In the genomic region with DNA sequence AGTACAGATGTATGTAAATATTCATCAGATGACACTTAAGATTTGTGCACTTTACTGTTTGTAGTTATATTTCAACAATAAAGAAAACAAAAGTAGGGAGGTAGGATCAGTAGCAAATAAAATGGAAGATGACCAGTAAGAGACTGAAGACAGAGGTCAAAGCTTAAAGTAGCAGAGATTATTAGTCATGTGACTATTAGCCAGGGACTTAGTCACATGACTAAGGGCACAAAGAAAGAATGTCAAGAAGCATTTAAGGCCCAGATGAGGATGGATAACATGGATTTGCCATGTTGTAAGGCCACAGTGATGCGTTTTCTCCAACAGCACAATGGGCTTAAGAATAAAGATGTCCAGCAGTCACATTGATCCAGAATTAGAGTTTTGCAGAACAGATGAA, we compare ENCODE assay signal across 38 cellular contexts.
"Had no signal": no experiment of that assay in that cellular context is flagged by ENCODE, and none has a peak within 500 bp of the region (broad histone marks: within the 10 kb centered on the region; RNA-seq: fewer than 3 reads in every experiment).

No MANE protein-coding gene starts in this region.

- FAIRE-seq: bronchial epithelial cell, TTC549 had no signal

- H3K36me3 ChIP-seq: adrenal gland, cardiac muscle cell had no signal

- H3K27me3 Mint-ChIP-seq: activated CD4-positive, alpha-beta memory T cell treated with anti-CD3 and anti-CD28 coated beads for 36 hours; activated CD4-positive, alpha-beta T cell treated with anti-CD3 and anti-CD28 coated beads, Interleukin-2, amount 10 ng/mL, durations not matched to agents 24 days and 14 days; activated CD8-positive, alpha-beta T cell treated with anti-CD3 and anti-CD28 coated beads for 36 hours; activated naive CD8-positive, alpha-beta T cell treated with anti-CD3 and anti-CD28 coated beads for 36 hours; activated T-helper 17 cell treated with anti-CD3 and anti-CD28 coated beads, Interleukin-2, amount 50 U/mL, for 72 hours had no signal

- H3K4me3 Mint-ChIP-seq: activated B cell treated with CpG ODN at 0.5 μM for 24 hours; activated CD4-positive, alpha-beta memory T cell treated with anti-CD3 and anti-CD28 coated beads for 36 hours; activated CD4-positive, alpha-beta T cell treated with anti-CD3 and anti-CD28 coated beads, Interleukin-2, amount 10 ng/mL, durations not matched to agents 24 days and 14 days; activated CD8-positive, alpha-beta T cell treated with anti-CD3 and anti-CD28 coated beads for 36 hours; activated naive CD4-positive, alpha-beta T cell treated with anti-CD3 and anti-CD28 coated beads for 36 hours; activated naive CD8-positive, alpha-beta T cell treated with anti-CD3 and anti-CD28 coated beads for 36 hours; activated T-cell treated with anti-CD3 and anti-CD28 coated beads, Interleukin-2, amount 50 U/mL, for 4 hours; activated T-cell treated with anti-CD3 and anti-CD28 coated beads, Interleukin-2, amount 50 U/mL, for 72 hours; activated T-helper 1 cell treated with anti-CD3 and anti-CD28 coated beads, Interleukin-12 subunit alpha, Interleukin-12 subunit beta, Interleukin-2, Interleukin-4 antibody, amounts not matched to agents 30 ng/mL and 10 ng/mL and 1 ng/mL, durations not matched to agents 14 hours and 24 hours and 36 hours; activated T-helper 17 cell treated with anti-CD3 and anti-CD28 coated beads, Interleukin-2, amount 50 U/mL, for 72 hours; brain; central memory CD8-positive, alpha-beta T cell; T-helper 1 cell treated with Interleukin-12 subunit alpha and Interleukin-12 subunit beta and Interleukin-4 antibody, amounts not matched to agents 30 μg/mL and 1 μg/mL, for 36 hours; T-helper 2 cell treated with Interferon-gamma antibody and Interleukin-4, amounts not matched to agents 5 μg/mL and 100 μg/mL, for 36 hours had no signal

- H3K27ac Mint-ChIP-seq: activated B cell treated with CpG ODN at 0.5 μM for 24 hours; activated CD4-positive, alpha-beta memory T cell treated with anti-CD3 and anti-CD28 coated beads for 36 hours; activated CD4-positive, alpha-beta T cell treated with anti-CD3 and anti-CD28 coated beads, Interleukin-2, amount 10 ng/mL, durations not matched to agents 24 days and 14 days; activated CD8-positive, alpha-beta T cell treated with anti-CD3 and anti-CD28 coated beads for 36 hours; activated naive CD4-positive, alpha-beta T cell treated with anti-CD3 and anti-CD28 coated beads for 36 hours; activated naive CD4-positive, alpha-beta T cell treated with anti-CD3 and anti-CD28 coated beads, Interleukin-2, amount 50 U/mL, for 72 hours; activated naive CD8-positive, alpha-beta T cell treated with anti-CD3 and anti-CD28 coated beads for 36 hours; activated T-cell treated with anti-CD3 and anti-CD28 coated beads, Interleukin-2, amount 50 U/mL, for 72 hours; activated T-helper 1 cell treated with anti-CD3 and anti-CD28 coated beads, Interleukin-12 subunit alpha, Interleukin-12 subunit beta, Interleukin-2, Interleukin-4 antibody, amounts not matched to agents 30 ng/mL and 10 ng/mL and 1 ng/mL, durations not matched to agents 14 hours and 24 hours and 36 hours; activated T-helper 17 cell treated with anti-CD3 and anti-CD28 coated beads, Interleukin-2, amount 50 U/mL, for 72 hours; T-helper 1 cell treated with Interleukin-12 subunit alpha and Interleukin-12 subunit beta and Interleukin-4 antibody, amounts not matched to agents 30 μg/mL and 1 μg/mL, for 36 hours; T-helper 2 cell treated with Interferon-gamma antibody and Interleukin-4, amounts not matched to agents 5 μg/mL and 100 μg/mL, for 36 hours had no signal

- H3K9me3 ChIP-seq: adrenal gland had no signal

- H3K4me3 ChIP-seq: adrenal gland, cardiac muscle cell had no signal

- H3K27ac ChIP-seq: adrenal gland, cardiac muscle cell, VCaP had no signal

- H3K36me3 Mint-ChIP-seq: activated CD4-positive, alpha-beta memory T cell treated with anti-CD3 and anti-CD28 coated beads for 36 hours; brain had no signal

- ATAC-seq: activated CD8-positive, alpha-beta T cell treated with anti-CD3 and anti-CD28 coated beads for 36 hours; activated naive CD4-positive, alpha-beta T cell treated with anti-CD3 and anti-CD28 coated beads, Interleukin-2, amount 50 U/mL, for 72 hours; activated T-cell treated with anti-CD3 and anti-CD28 coated beads, Interleukin-2, amount 50 U/mL, for 4 hours; activated T-cell treated with anti-CD3 and anti-CD28 coated beads, Interleukin-2, amount 50 U/mL, for 72 hours; activated T-helper 17 cell treated with anti-CD3 and anti-CD28 coated beads, Interleukin-2, amount 50 U/mL, for 72 hours had no signal

- DNase-seq: activated B cell treated with CpG ODN at 0.5 μM for 24 hours; activated CD4-positive, alpha-beta memory T cell treated with anti-CD3 and anti-CD28 coated beads for 36 hours; activated CD4-positive, alpha-beta T cell treated with anti-CD3 and anti-CD28 coated beads for 4 hours; activated CD4-positive, alpha-beta T cell treated with anti-CD3 and anti-CD28 coated beads, Interleukin-2, amount 10 ng/mL, durations not matched to agents 24 days and 14 days; activated CD4-positive, alpha-beta T cell treated with anti-CD3 and anti-CD28 coated beads, Interleukin-2, amount 50 U/mL, for 1 hour; activated CD4-positive, alpha-beta T cell treated with anti-CD3 and anti-CD28 coated beads, Interleukin-2, amount 50 U/mL, for 4 hours; activated CD4-positive, CD25-positive, alpha-beta regulatory T cell treated with anti-CD3 and anti-CD28 coated beads, Interleukin-2, amount 50 U/mL, for 72 hours; activated CD8-positive, alpha-beta memory T cell treated with anti-CD3 and anti-CD28 coated beads, Interleukin-2, amount 50 U/mL, for 4 hours; activated CD8-positive, alpha-beta T cell treated with anti-CD3 and anti-CD28 coated beads for 36 hours; activated effector memory CD4-positive, alpha-beta T cell treated with anti-CD3 and anti-CD28 coated beads, Interleukin-2, amount 50 U/mL, for 16 hours; activated gamma-delta T cell treated with Interleukin-2 at 50 U/mL for 16 hours; activated naive CD4-positive, alpha-beta T cell; activated naive CD4-positive, alpha-beta T cell treated with anti-CD3 and anti-CD28 coated beads for 36 hours; activated naive CD4-positive, alpha-beta T cell treated with anti-CD3 and anti-CD28 coated beads, Interleukin-2, amount 50 U/mL, for 16 hours; activated naive CD8-positive, alpha-beta T cell treated with anti-CD3 and anti-CD28 coated beads for 36 hours; activated T-cell treated with anti-CD3 and anti-CD28 coated beads for 4 hours; activated T-cell treated with anti-CD3 and anti-CD28 coated beads, Interleukin-2, amount 50 U/mL, for 1 hour; activated T-cell treated with anti-CD3 and anti-CD28 coated beads, Interleukin-2, amount 50 U/mL, for 4 hours; activated T-cell treated with anti-CD3 and anti-CD28 coated beads, Interleukin-2, amount 50 U/mL, for 72 hours; adrenal gland; amniotic stem cell; aorta; caudate nucleus; cerebellar nuclear complex; T-helper 1 cell; T-helper 2 cell; T-helper 9 cell had no signal

- H3K4me1 ChIP-seq: adrenal gland had no signal

- H3K9me3 Mint-ChIP-seq: activated B cell treated with CpG ODN at 0.5 μM for 24 hours; activated T-cell treated with anti-CD3 and anti-CD28 coated beads, Interleukin-2, amount 50 U/mL, for 4 hours; central memory CD8-positive, alpha-beta T cell; T-helper 2 cell treated with Interferon-gamma antibody and Interleukin-4, amounts not matched to agents 5 μg/mL and 100 μg/mL, for 36 hours had no signal
